Comparison of ENCODE assay signal across 8 cellular contexts in the genomic region with DNA sequence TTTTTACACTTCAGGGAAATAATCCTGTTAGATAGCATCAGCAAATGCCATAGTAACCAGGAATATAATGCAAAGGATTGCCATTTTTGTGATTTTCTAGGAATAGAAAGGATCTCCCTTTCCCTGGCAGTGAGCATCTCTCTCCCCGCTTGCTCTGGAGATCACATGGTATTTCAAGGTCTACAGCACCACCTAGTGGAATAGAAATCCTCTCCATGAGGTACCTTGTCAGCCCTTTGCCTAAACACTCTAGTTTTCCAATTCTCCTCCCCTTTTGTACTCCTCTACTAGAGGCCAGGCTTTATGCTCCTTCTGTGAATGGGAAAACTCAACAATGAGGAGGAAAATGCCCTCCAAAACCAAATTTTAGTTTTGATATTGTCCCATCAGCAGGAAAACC.
A peak's percentile ranks its signal among the peaks of the same experiment; 100 is the strongest.
DNase-seq lines count a peak whose midpoint lies in the region; ATAC-seq and TF ChIP-seq lines count a peak whose summit lies in the region.

No MANE protein-coding gene starts in this region.

- no peaks in the 10 kb centered on the region for H3K4me1 ChIP-seq in esophagus muscularis mucosa

- intact Hi-C loops in esophagus muscularis mucosa (cut with DNase I) = no loop called here

- peak; percentile 40; the same call in 2 of the 3 replicates for ATAC-seq in SK-N-SH treated with all-trans-retinoic acid at 6 μM for 48 hours
- ATAC-seq in HG03108 (IDR thresholded peaks at IDR 0.05; ENCODE audit: unreplicated experiment) = no peak
- ATAC-seq in HG03342 (IDR thresholded peaks at IDR 0.05; ENCODE audit: unreplicated experiment) = no peak

- WGBS in esophagus muscularis mucosa = 100% methylated on average over 1 of the region's 1 CpG

- H3K27me3 ChIP-seq in esophagus muscularis mucosa = no peaks in the 10 kb centered on the region

- DNase-seq in COLO829 (ENCODE audit: low spot score) (peak; percentile 38), GM19240 (ENCODE audit: insufficient read length, low spot score) (peak; percentile 30), hepatic stellate cell (ENCODE audit: low spot score) (peak; percentile 55), cerebellum (ENCODE audit: low spot score) (no peak), esophagus muscularis mucosa (ENCODE audit: extremely low spot score) (no peak)

- H3K4me3 ChIP-seq in esophagus muscularis mucosa = no peak overlapping the region

- H3K9me3 ChIP-seq in esophagus muscularis mucosa = peaks cover 12 to 98% (median 81%) of the 10 kb centered on the region in 4 donors

- peak in 1 of 3 experiments; percentile 7 for TF ChIP-seq CTCF in esophagus muscularis mucosa (IDR thresholded peaks at IDR 0.05)

- no peak for TF ChIP-seq EP300 in esophagus muscularis mucosa (IDR thresholded peaks at IDR 0.05)

- H3K36me3 ChIP-seq in esophagus muscularis mucosa = peaks cover 21 to 77% (median 59%) of the 10 kb centered on the region in 4 donors

- no peak overlapping the region for H3K27ac ChIP-seq in esophagus muscularis mucosa (replicated peaks in 1 of 4)

- no peak for TF ChIP-seq POLR2A in esophagus muscularis mucosa (IDR thresholded peaks at IDR 0.05; ENCODE audit: low read depth)

TF ChIP-seq in SK-N-SH treated with all-trans-retinoic acid at 6 μM for 48 hours, 23 proteins besides CTCF, POLR2A, EP300 and RAD21:
- TF ChIP-seq, protein P1, sequence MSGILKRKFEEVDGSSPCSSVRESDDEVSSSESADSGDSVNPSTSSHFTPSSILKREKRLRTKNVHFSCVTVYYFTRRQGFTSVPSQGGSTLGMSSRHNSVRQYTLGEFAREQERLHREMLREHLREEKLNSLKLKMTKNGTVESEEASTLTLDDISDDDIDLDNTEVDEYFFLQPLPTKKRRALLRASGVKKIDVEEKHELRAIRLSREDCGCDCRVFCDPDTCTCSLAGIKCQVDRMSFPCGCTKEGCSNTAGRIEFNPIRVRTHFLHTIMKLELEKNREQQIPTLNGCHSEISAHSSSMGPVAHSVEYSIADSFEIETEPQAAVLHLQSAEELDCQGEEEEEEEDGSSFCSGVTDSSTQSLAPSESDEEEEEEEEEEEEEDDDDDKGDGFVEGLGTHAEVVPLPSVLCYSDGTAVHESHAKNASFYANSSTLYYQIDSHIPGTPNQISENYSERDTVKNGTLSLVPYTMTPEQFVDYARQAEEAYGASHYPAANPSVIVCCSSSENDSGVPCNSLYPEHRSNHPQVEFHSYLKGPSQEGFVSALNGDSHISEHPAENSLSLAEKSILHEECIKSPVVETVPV (CRISPR knock-in tag; IDR thresholded peaks at IDR 0.05) = no peak

Comparison
In these comparisons a context has a peak if more than half of its experiments do, and no peak if none do; other contexts are left out.
1. DNase-seq: peak in COLO829 (single experiment), GM19240 (single experiment) and hepatic stellate cell (single experiment); none in cerebellum (single experiment) and esophagus muscularis mucosa (single experiment).